In genomic region chr10:32931593-32931992, GRCh38 we compare ENCODE assay signal across 1 cellular context.
TF ChIP-seq lines count a peak whose summit lies in the region.

No MANE protein-coding gene starts in this region.

TF ChIP-seq in GM23338, 12 proteins besides CTCF, POLR2A, EP300 and RAD21:
- no peak for TF ChIP-seq EZH2phosphoT487 (IDR thresholded peaks at IDR 0.05; ENCODE audit: unreplicated experiment)
- no peak for TF ChIP-seq STAT1 (IDR thresholded peaks at IDR 0.05; ENCODE audit: unreplicated experiment)
- TF ChIP-seq, protein P1, sequence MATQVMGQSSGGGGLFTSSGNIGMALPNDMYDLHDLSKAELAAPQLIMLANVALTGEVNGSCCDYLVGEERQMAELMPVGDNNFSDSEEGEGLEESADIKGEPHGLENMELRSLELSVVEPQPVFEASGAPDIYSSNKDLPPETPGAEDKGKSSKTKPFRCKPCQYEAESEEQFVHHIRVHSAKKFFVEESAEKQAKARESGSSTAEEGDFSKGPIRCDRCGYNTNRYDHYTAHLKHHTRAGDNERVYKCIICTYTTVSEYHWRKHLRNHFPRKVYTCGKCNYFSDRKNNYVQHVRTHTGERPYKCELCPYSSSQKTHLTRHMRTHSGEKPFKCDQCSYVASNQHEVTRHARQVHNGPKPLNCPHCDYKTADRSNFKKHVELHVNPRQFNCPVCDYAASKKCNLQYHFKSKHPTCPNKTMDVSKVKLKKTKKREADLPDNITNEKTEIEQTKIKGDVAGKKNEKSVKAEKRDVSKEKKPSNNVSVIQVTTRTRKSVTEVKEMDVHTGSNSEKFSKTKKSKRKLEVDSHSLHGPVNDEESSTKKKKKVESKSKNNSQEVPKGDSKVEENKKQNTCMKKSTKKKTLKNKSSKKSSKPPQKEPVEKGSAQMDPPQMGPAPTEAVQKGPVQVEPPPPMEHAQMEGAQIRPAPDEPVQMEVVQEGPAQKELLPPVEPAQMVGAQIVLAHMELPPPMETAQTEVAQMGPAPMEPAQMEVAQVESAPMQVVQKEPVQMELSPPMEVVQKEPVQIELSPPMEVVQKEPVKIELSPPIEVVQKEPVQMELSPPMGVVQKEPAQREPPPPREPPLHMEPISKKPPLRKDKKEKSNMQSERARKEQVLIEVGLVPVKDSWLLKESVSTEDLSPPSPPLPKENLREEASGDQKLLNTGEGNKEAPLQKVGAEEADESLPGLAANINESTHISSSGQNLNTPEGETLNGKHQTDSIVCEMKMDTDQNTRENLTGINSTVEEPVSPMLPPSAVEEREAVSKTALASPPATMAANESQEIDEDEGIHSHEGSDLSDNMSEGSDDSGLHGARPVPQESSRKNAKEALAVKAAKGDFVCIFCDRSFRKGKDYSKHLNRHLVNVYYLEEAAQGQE (IDR thresholded peaks at IDR 0.05; ENCODE audit: unreplicated experiment) = no peak
- TF ChIP-seq CREB1 (CRISPR knock-in tag; IDR thresholded peaks at IDR 0.05; ENCODE audit: low read depth) = no peak
- no peak for TF ChIP-seq ZNF331 (CRISPR knock-in tag; IDR thresholded peaks at IDR 0.05; ENCODE audit: low read depth)
- TF ChIP-seq ZNF114 (CRISPR knock-in tag; IDR thresholded peaks at IDR 0.05) = no peak
- TF ChIP-seq ZNF462 (CRISPR knock-in tag; IDR thresholded peaks at IDR 0.05) = no peak
- TF ChIP-seq, protein P2, sequence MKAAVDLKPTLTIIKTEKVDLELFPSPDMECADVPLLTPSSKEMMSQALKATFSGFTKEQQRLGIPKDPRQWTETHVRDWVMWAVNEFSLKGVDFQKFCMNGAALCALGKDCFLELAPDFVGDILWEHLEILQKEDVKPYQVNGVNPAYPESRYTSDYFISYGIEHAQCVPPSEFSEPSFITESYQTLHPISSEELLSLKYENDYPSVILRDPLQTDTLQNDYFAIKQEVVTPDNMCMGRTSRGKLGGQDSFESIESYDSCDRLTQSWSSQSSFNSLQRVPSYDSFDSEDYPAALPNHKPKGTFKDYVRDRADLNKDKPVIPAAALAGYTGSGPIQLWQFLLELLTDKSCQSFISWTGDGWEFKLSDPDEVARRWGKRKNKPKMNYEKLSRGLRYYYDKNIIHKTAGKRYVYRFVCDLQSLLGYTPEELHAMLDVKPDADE (IDR thresholded peaks at IDR 0.05) = no peak
- TF ChIP-seq JUNB (IDR thresholded peaks at IDR 0.05; ENCODE audit: unreplicated experiment) = no peak
- TF ChIP-seq NANOG (IDR thresholded peaks at IDR 0.05; ENCODE audit: borderline replicate concordance) = no peak
- no peak for TF ChIP-seq EZH2 (IDR thresholded peaks at IDR 0.05; ENCODE audit: low read depth, unreplicated experiment)
- no peak for TF ChIP-seq POLR2AphosphoS5 (IDR thresholded peaks at IDR 0.05; ENCODE audit: low read depth)
